Comparison of ENCODE assay signal across 14 cellular contexts in genomic region chr2:66537001-66537400, GRCh38.
DNase-seq lines count a peak whose midpoint lies in the region; ATAC-seq, FAIRE-seq and TF ChIP-seq lines count a peak whose summit lies in the region.
"Had no signal": no experiment of that assay in that cellular context is flagged by ENCODE, and none has a peak within 500 bp of the region (broad histone marks: within the 10 kb centered on the region; RNA-seq: fewer than 3 reads in every experiment).

No MANE protein-coding gene starts in this region.

- no peak for TF ChIP-seq CTCF in hepatocyte (IDR thresholded peaks at IDR 0.05; ENCODE audit: poor library complexity)

- ATAC-seq in GM19395 (IDR thresholded peaks at IDR 0.05; ENCODE audit: unreplicated experiment) = no peak
- ATAC-seq: T-helper 17 cell had no signal

- peaks cover 21% of the 10 kb centered on the region for H3K4me1 ChIP-seq in hepatocyte (ENCODE audit: insufficient read depth)

- H3K9me3 ChIP-seq in hepatocyte (ENCODE audit: low read depth) = no peaks in the 10 kb centered on the region
- H3K9me3 ChIP-seq: Caco-2 had no signal

- no peak for FAIRE-seq in urothelium cell line (lab: Jason Lieb, UNC)
- FAIRE-seq: A204.1 had no signal

- no peak overlapping the region for H3K4me3 ChIP-seq in hepatocyte

- WGBS in hepatocyte (ENCODE audit: low lambda C conversion rate, missing lambda C conversion rate) = 46% methylated on average over 2 of the region's 2 CpGs

- H3K27ac ChIP-seq in hepatocyte = peak overlapping the region; percentile 9

- no peak overlapping the region for H3K4me2 ChIP-seq in hepatocyte

- H3K9me2 ChIP-seq in hepatocyte (replicated peaks; ENCODE audit: insufficient read depth) = no peaks in the 10 kb centered on the region

- H4K20me1 ChIP-seq in hepatocyte (ENCODE audit: insufficient read depth, poor library complexity, severe bottlenecking) = peaks cover 2% of the 10 kb centered on the region

- DNase-seq in NCI-H345 (lab: John Stamatoyannopoulos, UW) (peak; percentile 28), NCI-H345 treated with DMSO at 0.1 percent for 48 hours (lab: John Stamatoyannopoulos, UW; ENCODE audit: unreplicated experiment) (no peak), NCI-H748 treated with DMSO at 0.1 percent for 48 hours (lab: John Stamatoyannopoulos, UW) (peak; percentile 93), hepatocyte (ENCODE audit: low spot score) (no peak), urothelium cell line (ENCODE audit: low spot score) (peak; percentile 21), amniotic stem cell (lab: John Stamatoyannopoulos, UW) (no peak), dedifferentiated amniotic fluid mesenchymal stem cell (ENCODE audit: extremely low spot score) (no peak)
- DNase-seq: activated CD4-positive, alpha-beta memory T cell treated with anti-CD3 and anti-CD28 coated beads, Interleukin-2, amount 10 ng/mL, durations not matched to agents 7 days and 5 days; Caco-2; naive B cell; OCI-M1; T-helper 17 cell had no signal

- no peak overlapping the region for H2AFZ ChIP-seq in hepatocyte

- H3K36me3 ChIP-seq in hepatocyte (replicated peaks; ENCODE audit: insufficient read depth, low read depth) = no peaks in the 10 kb centered on the region

- H3K79me2 ChIP-seq in hepatocyte = peaks cover 13% of the 10 kb centered on the region

- H3K27me3 ChIP-seq in hepatocyte = no peaks in the 10 kb centered on the region

Comparison
In these comparisons a context has a peak if more than half of its experiments do, and no peak if none do; other contexts are left out.
1. DNase-seq: peak in NCI-H345 (single experiment), NCI-H748 treated with DMSO at 0.1 percent for 48 hours (single experiment) and urothelium cell line (single experiment); none in NCI-H345 treated with DMSO at 0.1 percent for 48 hours (single experiment), hepatocyte (single experiment), amniotic stem cell (single experiment) and dedifferentiated amniotic fluid mesenchymal stem cell (single experiment).